Comparison of ENCODE assay signal across 1 cellular context in the genomic region with DNA sequence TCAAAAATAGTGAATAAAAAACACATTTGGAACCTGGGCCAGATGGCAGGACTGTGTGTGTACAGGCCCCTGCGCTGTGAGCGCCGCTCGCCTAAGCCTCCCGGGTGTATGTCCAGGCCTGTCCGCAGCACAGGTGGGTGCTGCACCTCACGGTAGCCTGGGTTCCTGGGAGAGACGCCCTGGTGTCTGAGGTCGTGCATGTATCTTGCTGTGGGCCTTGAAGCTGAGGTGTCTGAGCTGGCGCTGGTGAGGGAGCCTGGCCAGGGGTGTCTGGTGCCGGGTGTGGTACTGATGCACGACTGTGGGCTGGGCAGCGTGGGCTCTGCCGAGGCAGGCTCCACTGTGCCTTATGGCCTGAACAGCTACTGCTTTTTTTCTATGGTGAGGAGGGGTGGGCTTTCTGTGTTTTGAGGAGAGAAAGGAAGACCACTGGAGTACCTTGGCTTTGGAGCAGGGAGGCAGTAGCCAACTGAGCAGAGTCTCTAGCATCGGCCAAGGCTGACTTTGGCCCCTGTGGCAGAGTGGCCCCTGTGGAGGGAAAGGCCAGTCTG.
TF ChIP-seq lines count a peak whose summit lies in the region.

No MANE protein-coding gene starts in this region.

TF ChIP-seq in GM12878, 131 proteins besides CTCF, POLR2A, EP300 and RAD21:
- TF ChIP-seq BRCA1 (IDR thresholded peaks at IDR 0.05; ENCODE audit: low read depth, low read length) (no peak), MXI1 (IDR thresholded peaks at IDR 0.05; ENCODE audit: low read depth, low read length) (no peak), WRNIP1 (IDR thresholded peaks at IDR 0.05; ENCODE audit: borderline replicate concordance, low read depth, low read length) (no peak), RBBP5 (conservative IDR thresholded peaks at IDR 0.05) (no peak), SREBF2 (IDR thresholded peaks at IDR 0.05; ENCODE audit: low read length) (no peak)
